In genomic region chr19:20070691-20071090, GRCh38 we compare ENCODE assay signal across 25 cellular contexts. TPM values are rescaled to one million over a fixed set of nuclear protein-coding genes. Genes with fewer than 3 reads are reported as not detected.
DNase-seq lines count a peak whose midpoint lies in the region; ATAC-seq, FAIRE-seq and TF ChIP-seq lines count a peak whose summit lies in the region.
"Had no signal": no experiment of that assay in that cellular context is flagged by ENCODE, and none has a peak within 500 bp of the region (broad histone marks: within the 10 kb centered on the region; RNA-seq: fewer than 3 reads in every experiment).

No MANE protein-coding gene starts in this region.

- H3K79me2 ChIP-seq in H1 (ENCODE audit: control insufficient read depth in 1 of 2, insufficient read depth in 2 of 2, low read length in 2 of 2) = no peaks in the 10 kb centered on the region

- H3K4me3 Mint-ChIP-seq in WTC11 (no peak overlapping the region), progenitor cell of endocrine pancreas (ENCODE audit: low read depth) (no peak overlapping the region)
- H3K4me3 Mint-ChIP-seq: CD14-positive monocyte; CD8-positive, alpha-beta memory T cell had no signal

- H3K4me1 ChIP-seq in H1 (replicated peaks in 1 of 4; ENCODE audit: control insufficient read depth in 3 of 4, insufficient read depth in 4 of 4, low read length in 3 of 4) = peaks cover 2 to 20% (median 12%) of the 10 kb centered on the region in 4 experiments
- H3K4me1 ChIP-seq in ovary (ENCODE audit: insufficient read depth) = no peaks in the 10 kb centered on the region
- H3K4me1 ChIP-seq: BE2C, BLaER1, Caco-2 had no signal

- no peak for ATAC-seq in WTC11

- H3K4me2 ChIP-seq in H1 (ENCODE audit: insufficient read depth in 1 of 2, low read depth in 2 of 2, low read length in 2 of 2) = no peak overlapping the region
- H3K4me2 ChIP-seq: BLaER1 had no signal

- TF ChIP-seq RAD21 in H1 (IDR thresholded peaks at IDR 0.05 in 1 of 2, conservative IDR thresholded peaks at IDR 0.05 in 1 of 2; ENCODE audit: low read depth in 2 of 2, low read length in 2 of 2) = no peak

- H2BK12ac ChIP-seq in H1 (ENCODE audit: low read depth, low read length) = peak overlapping the region; percentile 86; the same call in 1 of the 2 replicates

- intact Hi-C loops in ovary (cut with DNase I) = no loop called here

- no peak overlapping the region for H2AFZ ChIP-seq in H1 (ENCODE audit: low read length)

- no peaks in the 10 kb centered on the region for H3K23me2 ChIP-seq in H1 (ENCODE audit: low read depth, low read length)

- no peak overlapping the region for H2BK120ac ChIP-seq in H1 (replicated peaks; ENCODE audit: low read depth, low read length)

- H3K4me1 Mint-ChIP-seq in WTC11 (peaks cover 48% of the 10 kb centered on the region), progenitor cell of endocrine pancreas (ENCODE audit: low read depth) (peaks cover 26% of the 10 kb centered on the region)
- H3K4me1 Mint-ChIP-seq: CD14-positive monocyte; CD4-positive, alpha-beta memory T cell; CD4-positive, CD25-positive, alpha-beta regulatory T cell; CD8-positive, alpha-beta memory T cell had no signal

- no peak for TF ChIP-seq EP300 in H1 (IDR thresholded peaks at IDR 0.05; ENCODE audit: borderline replicate concordance in 1 of 2, low read depth in 2 of 2, low read length in 2 of 2)
- TF ChIP-seq EP300 in ovary (IDR thresholded peaks at IDR 0.05) = no peak

- H3K27ac ChIP-seq in H1 (ENCODE audit: low read depth, low read length) = no peak overlapping the region
- H3K27ac ChIP-seq in ovary = no peak overlapping the region
- H3K27ac ChIP-seq: BLaER1 had no signal

- peak overlapping the region; percentile 68; the same call in 1 of the 2 replicates for H2BK5ac ChIP-seq in H1 (ENCODE audit: low read depth, low read length)

- H3K9me3 Mint-ChIP-seq in WTC11 = peaks cover 26% of the 10 kb centered on the region
- H3K9me3 Mint-ChIP-seq in progenitor cell of endocrine pancreas (ENCODE audit: low read depth) = peaks cover 21% of the 10 kb centered on the region

- FAIRE-seq in H1 (lab: Jason Lieb, UNC) = peak; percentile 76
- FAIRE-seq: D721Med, G401.6, GM12891, GM19239 had no signal

- peak overlapping the region; percentile 39; the same call in 1 of the 2 replicates for H2AK5ac ChIP-seq in H1 (ENCODE audit: low read depth, low read length)

- H4K5ac ChIP-seq in H1 (ENCODE audit: insufficient read length, low read depth, low read length) = no peak overlapping the region

- H3K27me3 ChIP-seq in H1 (replicated peaks in 1 of 4; ENCODE audit: control insufficient read depth in 3 of 4, extremely low read depth in 1 of 4, insufficient read depth in 3 of 4, low read length in 3 of 4) (no peaks in the 10 kb centered on the region), ovary (no peaks in the 10 kb centered on the region)
- H3K27me3 ChIP-seq: BE2C, BLaER1 had no signal

- no peaks in the 10 kb centered on the region for H3K79me1 ChIP-seq in H1 (ENCODE audit: low read depth, low read length)

- H3K36me3 Mint-ChIP-seq in WTC11 = peaks cover 22% of the 10 kb centered on the region
- peaks cover 15% of the 10 kb centered on the region for H3K36me3 Mint-ChIP-seq in progenitor cell of endocrine pancreas (ENCODE audit: insufficient read depth)
- H3K36me3 Mint-ChIP-seq: CD14-positive monocyte; CD4-positive, alpha-beta memory T cell; CD4-positive, CD25-positive, alpha-beta regulatory T cell had no signal

- CTCF ChIA-PET in WTC11 (lab: Charles Lee) (no interaction called here), H1 (lab: Charles Lee; ENCODE audit: partially characterized antibody) (interaction anchor here (1.3 kb wide), 1 partner anchor 73 kb away, joined by 3 read pairs; no protein-coding TSS in a partner anchor)

- peaks cover under 1 to 3% of the 10 kb centered on the region in 2 experiments; a peak in 1 of 4 replicates for H3K9me3 ChIP-seq in H1 (ENCODE audit: insufficient read depth in 2 of 2, low read depth in 1 of 2, low read length in 1 of 2)
- H3K9me3 ChIP-seq in ovary = no peaks in the 10 kb centered on the region
- H3K9me3 ChIP-seq: BE2C had no signal

- no peak for TF ChIP-seq POLR2A in H1 (IDR thresholded peaks at IDR 0.05; ENCODE audit: control extremely low read depth in 1 of 2, low read depth in 2 of 2, low read length in 2 of 2)
- no peak for TF ChIP-seq POLR2A in ovary (IDR thresholded peaks at IDR 0.05)

- no peak overlapping the region for H4K8ac ChIP-seq in H1 (ENCODE audit: extremely low read depth, insufficient read depth, low read length)

- TF ChIP-seq CTCF in WTC11 (IDR thresholded peaks at IDR 0.05) = no peak
- no peak for TF ChIP-seq CTCF in H1 (IDR thresholded peaks at IDR 0.05; ENCODE audit: control extremely low read depth in 1 of 3, insufficient read depth in 1 of 3, low read depth in 1 of 3, low read length in 3 of 3)
- TF ChIP-seq CTCF in progenitor cell of endocrine pancreas (IDR thresholded peaks at IDR 0.05; ENCODE audit: unreplicated experiment) = no peak
- TF ChIP-seq CTCF in ovary (IDR thresholded peaks at IDR 0.05) = no peak
- no peak for TF ChIP-seq CTCF in foreskin fibroblast (IDR thresholded peaks at IDR 0.05; ENCODE audit: low read depth, low read length)

- no peak overlapping the region for H3K9ac ChIP-seq in H1 (replicated peaks in 1 of 4; ENCODE audit: extremely low read depth in 1 of 4, low read depth in 3 of 4, low read length in 3 of 4)
- H3K9ac ChIP-seq: BLaER1 had no signal

- no peak overlapping the region; the same call in 1 of the 2 replicates for H3K18ac ChIP-seq in H1 (ENCODE audit: extremely low read depth, low read length)

- 90% methylated on average over 2 of the region's 2 CpGs; no CpG with 5 or more reads in 1 of the 2 experiments for WGBS in H1 (ENCODE audit: extremely low coverage in 1 of 2, insufficient coverage in 1 of 2, insufficient read length in 1 of 2, insufficient replicate concordance in 2 of 2, low coverage in 1 of 2, low lambda C conversion rate in 2 of 2, missing lambda C conversion rate in 1 of 2), 2 experiments
- 64 to 74% (median 68%) methylated on average over 2 of the region's 2 CpGs for WGBS in ovary, 3 donors

- H3K4ac ChIP-seq in H1 (replicated peaks; ENCODE audit: insufficient read length, low read depth, low read length) = no peak overlapping the region

- no peaks in the 10 kb centered on the region for H4K20me1 ChIP-seq in H1 (replicated peaks in 1 of 2; ENCODE audit: control insufficient read depth in 1 of 2, insufficient read depth in 2 of 2, low read length in 2 of 2)
- H4K20me1 ChIP-seq: BLaER1 had no signal

- no peak overlapping the region for H3K4me3 ChIP-seq in H1 (ENCODE audit: extremely low read depth in 1 of 4, insufficient read depth in 2 of 4, low read depth in 3 of 4, low read length in 4 of 4)
- no peak overlapping the region for H3K4me3 ChIP-seq in ovary
- no peak overlapping the region for H3K4me3 ChIP-seq in foreskin fibroblast (ENCODE audit: low read depth in 1 of 2, low read length in 2 of 2)
- H3K4me3 ChIP-seq: BLaER1 had no signal

- no peaks in the 10 kb centered on the region for H3K36me3 ChIP-seq in H1 (ENCODE audit: control insufficient read depth in 2 of 4, insufficient read depth in 4 of 4, low read length in 3 of 4)
- H3K36me3 ChIP-seq in ovary = no peaks in the 10 kb centered on the region
- H3K36me3 ChIP-seq: BE2C, BLaER1 had no signal

- H3K56ac ChIP-seq in H1 (replicated peaks; ENCODE audit: insufficient read length, low read depth, low read length) = no peak overlapping the region

- no peak overlapping the region for H3K14ac ChIP-seq in H1 (ENCODE audit: insufficient read length)

- no peak for DNase-seq in WTC11 (ENCODE audit: low spot score)
- DNase-seq in H1 (ENCODE audit: low read depth in 1 of 2, low spot score in 2 of 2) = no peak
- no peak for DNase-seq in progenitor cell of endocrine pancreas (ENCODE audit: low spot score, unreplicated experiment)
- DNase-seq in T-helper 9 cell = no peak
- DNase-seq in stimulated activated CD4-positive, alpha-beta T cell treated with anti-CD3 and anti-CD28 coated beads, Interleukin-2, amount 100 ng/mL, for 24 hours = no peak
- no peak for DNase-seq in ovary
- no peak for DNase-seq in foreskin fibroblast
- DNase-seq: 8988T; ACHN; BE2C; C1 segment of cervical spinal cord; Caco-2; Calu3; CD4-positive, alpha-beta memory T cell; CD4-positive, CD25-positive, alpha-beta regulatory T cell; CD8-positive, alpha-beta memory T cell; DMS79 treated with DMSO at 0.1 percent for 48 hours; GF-D8 had no signal

- H3K27ac Mint-ChIP-seq in WTC11 (peak overlapping the region; percentile 22), progenitor cell of endocrine pancreas (peak overlapping the region; percentile 8)
- H3K27ac Mint-ChIP-seq: CD14-positive monocyte; CD4-positive, alpha-beta memory T cell; CD8-positive, alpha-beta memory T cell had no signal

- H3K23ac ChIP-seq in H1 (ENCODE audit: insufficient read length) = no peak overlapping the region

- H3K27me3 Mint-ChIP-seq in WTC11 (ENCODE audit: low read depth) (no peaks in the 10 kb centered on the region), progenitor cell of endocrine pancreas (no peaks in the 10 kb centered on the region)

- H2BK15ac ChIP-seq in H1 (ENCODE audit: low read length) = no peak overlapping the region

- peak overlapping the region; percentile 91 for H2BK20ac ChIP-seq in H1 (ENCODE audit: low read length)

- POLR2A ChIA-PET in WTC11 (lab: Charles Lee) = no interaction called here
- POLR2A ChIA-PET in H1 (lab: Charles Lee; ENCODE audit: partially characterized antibody) = interaction anchor here (0.6 to 5.4 kb wide), 2 partner anchors 18 to 304 kb away, joined by 4 to 56 read pairs; no protein-coding TSS in a partner anchor

- H4K91ac ChIP-seq in H1 (replicated peaks; ENCODE audit: insufficient read length, low read length) = peak overlapping the region; percentile 22

RNA-seq across cellular contexts. Expression of gene ZNF90, which starts 7.1 kb away (rescaled TPM):
- total RNA-seq in WTC11 (2021) (112 to 114 TPM (median 114 TPM) in 3 replicates), progenitor cell of endocrine pancreas (48.0 and 53.8 TPM in 2 replicates), ovary (10 to 100 TPM in 2 of 7 donors, 1 to 10 TPM in 5; 3.6 to 11.3 (median 7.9) TPM)
- total RNA-seq in H1 (2021; fragmentation: NEBNext Ultra II Directional; extraction: Animal tissue kit (Norgen Biotek cat#: 25700)) = 105 and 114 TPM in 2 replicates
- polyA plus RNA-seq in H1 (2011; rRNA removed) (41.2 and 41.7 TPM in 2 replicates), ovary (1 to 10 TPM; 3.9 to 5.0 TPM)
- polyA plus RNA-seq in H1 (2011; cell fraction: cytosol; rRNA removed) = 55.4 TPM
- 84.8 TPM for polyA plus RNA-seq in H1 (2011; cell fraction: nucleus; rRNA removed)
- polyA plus RNA-seq in H1 (2012, experiment 1 of 2) = 28.6 to 45.6 TPM (median 33.4 TPM) in 4 replicates
- polyA plus RNA-seq in H1 (2012, experiment 2 of 2) = 5.5 TPM
- polyA plus RNA-seq in H1 (2013, experiment 1 of 2) = 86.2 TPM
- polyA plus RNA-seq in H1 (2013, experiment 2 of 2) = 80.4 TPM
- polyA minus RNA-seq in H1 (2011; rRNA and poly(A)+ RNA removed) = 50.8 and 72.6 TPM in 2 replicates
- polyA minus RNA-seq in H1 (2011; cell fraction: cytosol; rRNA and poly(A)+ RNA removed) = 65.7 TPM
- polyA minus RNA-seq in H1 (2011; cell fraction: nucleus; rRNA and poly(A)+ RNA removed) = 180 TPM
- polyA plus RNA-seq: CD14-positive monocyte had no signal

RNA-seq across cellular contexts. Expression of gene ZNF682, which starts 31.4 kb away (rescaled TPM):
- total RNA-seq in WTC11 (2021) (20.5 to 25.4 TPM (median 20.8 TPM) in 3 replicates), progenitor cell of endocrine pancreas (20.5 and 22.6 TPM in 2 replicates), ovary (1 to 10 TPM; 1.4 to 7.6 (median 4.5) TPM)
- total RNA-seq in H1 (2021; fragmentation: NEBNext Ultra II Directional; extraction: Animal tissue kit (Norgen Biotek cat#: 25700)) = 21.7 and 27.5 TPM in 2 replicates
- polyA plus RNA-seq in H1 (2011; rRNA removed) (4.1 and 4.3 TPM in 2 replicates), ovary (1 to 10 TPM; 1.9 to 3.6 TPM)
- 9.3 TPM for polyA plus RNA-seq in H1 (2011; cell fraction: cytosol; rRNA removed)
- 6.8 TPM for polyA plus RNA-seq in H1 (2011; cell fraction: nucleus; rRNA removed)
- polyA plus RNA-seq in H1 (2012, experiment 1 of 2) = 8.4 to 20.3 TPM (median 11.0 TPM) in 4 replicates
- polyA plus RNA-seq in H1 (2012, experiment 2 of 2) = 3.1 TPM
- polyA plus RNA-seq in H1 (2013, experiment 1 of 2) = 17.0 TPM
- 17.2 TPM for polyA plus RNA-seq in H1 (2013, experiment 2 of 2)
- polyA minus RNA-seq in H1 (2011; rRNA and poly(A)+ RNA removed) = 15.2 and 22.3 TPM in 2 replicates
- 8.3 TPM for polyA minus RNA-seq in H1 (2011; cell fraction: cytosol; rRNA and poly(A)+ RNA removed)
- polyA minus RNA-seq in H1 (2011; cell fraction: nucleus; rRNA and poly(A)+ RNA removed) = 27.7 TPM
- total RNA-seq: A673 had no signal
